1 cellular context compared by ENCODE assay signal in genomic region chr22:35978889-35979288, GRCh38.
TF ChIP-seq lines count a peak whose summit lies in the region.

No MANE protein-coding gene starts in this region.

TF ChIP-seq in SK-N-SH, 30 proteins besides CTCF, POLR2A, EP300 and RAD21 (continued from another document):
- TF ChIP-seq IRF3 (IDR thresholded peaks at IDR 0.05; ENCODE audit: low read depth, low read length) (no peak), GATA2 (CRISPR knock-in tag; IDR thresholded peaks at IDR 0.05) (no peak), SMC3 (IDR thresholded peaks at IDR 0.05; ENCODE audit: low read depth, low read length) (no peak)
